In the genomic region with DNA sequence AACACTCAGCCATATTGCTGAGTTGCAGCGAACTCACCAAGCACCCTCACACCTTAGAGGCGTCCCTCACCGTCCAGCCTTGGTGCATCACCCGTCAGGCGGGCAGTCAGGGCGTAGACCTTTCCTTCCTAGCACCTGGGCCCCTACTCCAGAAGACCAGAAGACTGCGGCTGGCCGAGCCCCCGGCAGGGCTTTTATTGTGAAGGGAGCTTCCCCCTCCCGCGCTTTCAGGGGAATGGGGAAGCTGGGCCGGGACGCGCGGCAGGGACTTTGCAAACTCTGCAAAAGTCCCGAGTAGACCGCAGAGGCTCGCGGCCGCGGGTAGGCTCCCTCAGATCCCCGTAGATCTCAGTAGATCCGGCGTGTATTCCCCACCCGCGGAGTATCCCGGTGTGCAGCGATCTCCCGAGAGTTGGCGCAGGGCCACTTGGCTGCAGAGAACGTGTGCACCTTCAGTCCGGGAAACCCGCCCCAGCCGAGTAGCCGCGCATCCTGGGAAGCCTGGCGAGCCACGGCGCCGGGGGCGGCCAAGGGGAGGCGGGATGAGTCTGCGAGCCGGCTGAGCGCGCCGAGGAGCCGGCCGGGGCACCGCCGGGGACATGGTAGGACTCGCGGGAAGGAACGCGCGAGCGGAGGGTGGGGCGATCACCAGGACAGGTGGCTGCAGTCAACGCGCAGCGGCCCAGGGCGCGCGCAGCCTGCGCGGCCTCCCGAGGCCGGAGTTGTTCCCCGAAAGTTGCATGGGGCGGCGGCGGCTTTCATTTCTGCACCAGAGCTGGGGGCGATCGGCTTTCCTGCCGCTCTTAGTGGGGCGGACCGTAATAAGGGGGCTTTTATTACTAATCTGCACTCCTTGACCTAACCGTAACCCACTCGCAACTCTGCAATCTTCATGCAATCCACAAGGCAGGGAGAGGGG, we compare ENCODE assay signal across 1 cellular context.
TF ChIP-seq lines count a peak whose summit lies in the region.

TSS of gene GASK1A (plus strand) at position 268 of the 919 bp plus-strand sequence. CDS start at position 600, 332 bp downstream.

TF ChIP-seq in H1, 55 proteins besides CTCF, POLR2A, EP300 and RAD21:
- TF ChIP-seq SP4 (IDR thresholded peaks at IDR 0.05; ENCODE audit: low read length) (no peak), SIX5 (IDR thresholded peaks at IDR 0.05; ENCODE audit: low read depth, low read length) (no peak), RXRA (IDR thresholded peaks at IDR 0.05; ENCODE audit: insufficient read depth, low read depth, low read length) (no peak), KDM5A (IDR thresholded peaks at IDR 0.05; ENCODE audit: low read length) (no peak), TAF1 (IDR thresholded peaks at IDR 0.05; ENCODE audit: low read depth, low read length) (peak; percentile 55; the same call in 1 of the 2 replicates), EGR1 (IDR thresholded peaks at IDR 0.05; ENCODE audit: borderline replicate concordance, low read depth, low read length) (peak; percentile 74; the same call in 1 of the 2 replicates), CBX5 (IDR thresholded peaks at IDR 0.05; ENCODE audit: low read depth, low read length) (no peak), HDAC2 (IDR thresholded peaks at IDR 0.05; ENCODE audit: borderline replicate concordance in 1 of 2, low read depth in 2 of 2, low read length in 2 of 2) (0 out of 4 replicates have a peak, but pooled peaks of 1 of the 2 experiments have one; percentile 10), BACH1 (IDR thresholded peaks at IDR 0.05; ENCODE audit: low read length) (peak; percentile 31), GTF2F1 (IDR thresholded peaks at IDR 0.05; ENCODE audit: borderline replicate concordance, low read depth, low read length) (no peak), SAP30 (IDR thresholded peaks at IDR 0.05; ENCODE audit: insufficient read depth, insufficient replicate concordance, low read length) (no peak), JUN (IDR thresholded peaks at IDR 0.05; ENCODE audit: low read depth, low read length) (no peak), RNF2 (IDR thresholded peaks at IDR 0.05; ENCODE audit: borderline replicate concordance, low read depth, low read length, missing control alignments, poor library complexity, severe bottlenecking) (no peak), CHD2 (IDR thresholded peaks at IDR 0.05; ENCODE audit: low read length) (0 out of 2 replicates have a peak, but pooled peaks have one; percentile 24), TAF7 (optimal IDR thresholded peaks at IDR 0.05; ENCODE audit: borderline replicate concordance, low read depth, low read length) (peak; percentile 45), YY1 (IDR thresholded peaks at IDR 0.05; ENCODE audit: low read depth, low read length) (0 out of 2 replicates have a peak, but pooled peaks have one; percentile 28), SIRT6 (IDR thresholded peaks at IDR 0.05; ENCODE audit: low read length) (no peak), PHF8 (conservative IDR thresholded peaks at IDR 0.05; ENCODE audit: low read depth, low read length) (peak; percentile 56), KDM4A (IDR thresholded peaks at IDR 0.05; ENCODE audit: low read depth, low read length, severe bottlenecking) (peak; percentile 90), SRF (IDR thresholded peaks at IDR 0.05; ENCODE audit: low read depth, low read length) (no peak), SIN3A (conservative IDR thresholded peaks at IDR 0.05 in 1 of 2, IDR thresholded peaks at IDR 0.05 in 1 of 2; ENCODE audit: low read depth in 1 of 2, low read length in 2 of 2) (no peak), JUND (IDR thresholded peaks at IDR 0.05; ENCODE audit: low read length) (no peak), CREB1 (IDR thresholded peaks at IDR 0.05) (no peak), RBBP5 (IDR thresholded peaks at IDR 0.05; ENCODE audit: borderline replicate concordance, low read depth, low read length) (peak; percentile 94), SP1 (IDR thresholded peaks at IDR 0.05; ENCODE audit: low read depth, low read length) (0 out of 2 replicates have a peak, but pooled peaks have one; percentile 38), TBP (IDR thresholded peaks at IDR 0.05; ENCODE audit: low read depth, low read length) (peak; percentile 42), ASH2L (IDR thresholded peaks at IDR 0.05; ENCODE audit: low read length) (peak; percentile 92), EZH2 (IDR thresholded peaks at IDR 0.05; ENCODE audit: low read depth, low read length, severe bottlenecking) (peak; percentile 23), SUZ12 (IDR thresholded peaks at IDR 0.05; ENCODE audit: low read length) (peak; percentile 61; the same call in 1 of the 2 replicates)
- TF ChIP-seq, protein P1, sequence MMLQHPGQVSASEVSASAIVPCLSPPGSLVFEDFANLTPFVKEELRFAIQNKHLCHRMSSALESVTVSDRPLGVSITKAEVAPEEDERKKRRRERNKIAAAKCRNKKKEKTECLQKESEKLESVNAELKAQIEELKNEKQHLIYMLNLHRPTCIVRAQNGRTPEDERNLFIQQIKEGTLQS (IDR thresholded peaks at IDR 0.05; ENCODE audit: insufficient read depth, low read depth, low read length) = no peak
- TF ChIP-seq, protein P2, sequence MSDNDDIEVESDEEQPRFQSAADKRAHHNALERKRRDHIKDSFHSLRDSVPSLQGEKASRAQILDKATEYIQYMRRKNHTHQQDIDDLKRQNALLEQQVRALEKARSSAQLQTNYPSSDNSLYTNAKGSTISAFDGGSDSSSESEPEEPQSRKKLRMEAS (IDR thresholded peaks at IDR 0.05) = peak; percentile 62
- TF ChIP-seq, protein P3, sequence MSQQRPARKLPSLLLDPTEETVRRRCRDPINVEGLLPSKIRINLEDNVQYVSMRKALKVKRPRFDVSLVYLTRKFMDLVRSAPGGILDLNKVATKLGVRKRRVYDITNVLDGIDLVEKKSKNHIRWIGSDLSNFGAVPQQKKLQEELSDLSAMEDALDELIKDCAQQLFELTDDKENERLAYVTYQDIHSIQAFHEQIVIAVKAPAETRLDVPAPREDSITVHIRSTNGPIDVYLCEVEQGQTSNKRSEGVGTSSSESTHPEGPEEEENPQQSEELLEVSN (IDR thresholded peaks at IDR 0.05) = peak; percentile 83; the same call in 1 of the 2 replicates
